In genomic region chr1:29304025-29304684, GRCh38 we compare ENCODE assay signal across 20 cellular contexts.
DNase-seq lines count a peak whose midpoint lies in the region; ATAC-seq and TF ChIP-seq lines count a peak whose summit lies in the region.
"Had no signal": no experiment of that assay in that cellular context is flagged by ENCODE, and none has a peak within 500 bp of the region (broad histone marks: within the 10 kb centered on the region; RNA-seq: fewer than 3 reads in every experiment).

No MANE protein-coding gene starts in this region.

- no peaks in the 10 kb centered on the region for H4K20me1 ChIP-seq in BLaER1
- no peaks in the 10 kb centered on the region for H4K20me1 ChIP-seq in IMR-90 (ENCODE audit: insufficient read depth, low read length)

- H2AK9ac ChIP-seq in IMR-90 (replicated peaks; ENCODE audit: low read depth, low read length, poor library complexity) = peak overlapping the region; percentile 13

- 81% methylated on average over 4 of the region's 8 CpGs; no CpG with 5 or more reads in 1 of the 2 experiments for WGBS in IMR-90 (ENCODE audit: extremely low coverage in 2 of 2, insufficient read length in 1 of 2), 2 experiments
- WGBS in neuronal stem cell (ENCODE audit: extremely low coverage in 2 of 2, insufficient read length in 2 of 2, insufficient replicate concordance in 1 of 2), 2 donors = 100% methylated on average over 1 of the region's 8 CpGs; no CpG with 5 or more reads in 1 of the 2 donors

- no peak overlapping the region for H2BK12ac ChIP-seq in neuronal stem cell (ENCODE audit: low read length)

- H3K9me1 ChIP-seq in IMR-90 (ENCODE audit: insufficient read depth, low read length) = no peaks in the 10 kb centered on the region

- H3K18ac ChIP-seq in IMR-90 (ENCODE audit: low read depth, low read length) = no peak overlapping the region
- no peak overlapping the region for H3K18ac ChIP-seq in neuronal stem cell (ENCODE audit: low read length)

- no TSS peak for BruUV-seq in IMR-90 (replicated peaks; lab: Mats Ljungman, UMichigan)

- H3K14ac ChIP-seq in IMR-90 (replicated peaks; ENCODE audit: low read depth, low read length) (no peak overlapping the region), neuronal stem cell (ENCODE audit: low read length) (no peak overlapping the region)

- no peak overlapping the region for H4K5ac ChIP-seq in IMR-90 (ENCODE audit: low read depth, low read length)

- no peaks in the 10 kb centered on the region for H3K9me3 ChIP-seq in BLaER1
- H3K9me3 ChIP-seq in IMR-90 (ENCODE audit: control insufficient read depth, insufficient read depth, low read length) = no peaks in the 10 kb centered on the region
- no peaks in the 10 kb centered on the region for H3K9me3 ChIP-seq in neuronal stem cell (replicated peaks in 1 of 2; ENCODE audit: control insufficient read depth in 2 of 2, insufficient read depth in 1 of 2, low read depth in 1 of 2, low read length in 2 of 2)

- dilution Hi-C loops in IMR-90 (cut with HindIII; ENCODE audit: low sequenced_read_pairs, unreplicated experiment) = no loop called here

- H2AFZ ChIP-seq in IMR-90 (replicated peaks; ENCODE audit: low read length, poor library complexity) = no peak overlapping the region
- H2AFZ ChIP-seq in neuronal stem cell (ENCODE audit: low read length) = no peak overlapping the region

- TF ChIP-seq CTCF in IMR-90 (conservative IDR thresholded peaks at IDR 0.05; ENCODE audit: low read depth, low read length) = no peak

- no peak overlapping the region for H2BK20ac ChIP-seq in IMR-90 (ENCODE audit: low read depth, low read length)

- no peak for ATAC-seq in IMR-90 (ENCODE audit: low read depth)
- peak; percentile 67 for ATAC-seq in left colon
- ATAC-seq: HCT116 had no signal

- H3K27me3 ChIP-seq in BLaER1 = no peaks in the 10 kb centered on the region
- no peaks in the 10 kb centered on the region for H3K27me3 ChIP-seq in IMR-90 (ENCODE audit: control insufficient read depth, insufficient read depth, low read length)
- H3K27me3 ChIP-seq in neuronal stem cell (ENCODE audit: control insufficient read depth in 3 of 3, insufficient read depth in 3 of 3, low read depth in 1 of 3, low read length in 3 of 3) = no peaks in the 10 kb centered on the region

- POLR2A ChIA-PET in IMR-90 (lab: Charles Lee; ENCODE audit: unreplicated experiment) = no interaction called here

- H3K4me2 ChIP-seq in BLaER1 = peak overlapping the region; percentile 71
- H3K4me2 ChIP-seq in IMR-90 (ENCODE audit: low read depth, low read length) = no peak overlapping the region
- no peak overlapping the region for H3K4me2 ChIP-seq in neuronal stem cell (ENCODE audit: insufficient read depth, low read length, poor library complexity, severe bottlenecking)

- intact Hi-C loops in IMR-90 (cut with micrococcal nuclease) (no loop called here), left colon (cut with DNase I, micrococcal nuclease) (no loop called here)

- H3K9ac ChIP-seq in BLaER1 (no peak overlapping the region), IMR-90 (ENCODE audit: low read depth, low read length) (no peak overlapping the region), neuronal stem cell (ENCODE audit: low read depth, low read length, poor library complexity) (no peak overlapping the region)

- in situ Hi-C loops in IMR-90 (cut with MboI; ENCODE audit: low sequenced_read_pairs) = no loop called here

- H2BK15ac ChIP-seq in IMR-90 (ENCODE audit: low read depth, low read length) (no peak overlapping the region), neuronal stem cell (ENCODE audit: low read length) (no peak overlapping the region)

- H2BK120ac ChIP-seq in IMR-90 (ENCODE audit: low read depth, low read length) (no peak overlapping the region), neuronal stem cell (ENCODE audit: low read depth, low read length) (no peak overlapping the region)

- no peak overlapping the region for H2AK5ac ChIP-seq in IMR-90 (ENCODE audit: low read depth, low read length)
- no peak overlapping the region for H2AK5ac ChIP-seq in neuronal stem cell (ENCODE audit: low read depth, low read length)

- H3K4ac ChIP-seq in IMR-90 (ENCODE audit: low read depth, low read length) (no peak overlapping the region), neuronal stem cell (ENCODE audit: low read length) (no peak overlapping the region)

- CTCF ChIA-PET in IMR-90 (lab: Yijun Ruan, JAX) = no interaction called here

- TF ChIP-seq POLR2A in IMR-90 (IDR thresholded peaks at IDR 0.05; ENCODE audit: low read depth, low read length) = no peak

- H3K56ac ChIP-seq in IMR-90 (ENCODE audit: extremely low read depth, insufficient read depth, low read length) = no peak overlapping the region

- H3K36me3 ChIP-seq in BLaER1 (no peaks in the 10 kb centered on the region; the same call in 1 of the 2 replicates), IMR-90 (ENCODE audit: control insufficient read depth, insufficient read depth, low read length) (peaks cover 8% of the 10 kb centered on the region; the same call in 1 of the 2 replicates), neuronal stem cell (replicated peaks in 1 of 2; ENCODE audit: control insufficient read depth in 2 of 2, insufficient read depth in 2 of 2, low read length in 2 of 2) (peaks cover 0 to 6% of the 10 kb centered on the region in 2 donors)

- H3K27ac ChIP-seq in BLaER1 (no peak overlapping the region), IMR-90 (ENCODE audit: insufficient read depth, low read length) (no peak overlapping the region), neuronal stem cell (replicated peaks; ENCODE audit: low read length) (no peak overlapping the region)

- H2BK5ac ChIP-seq in IMR-90 (ENCODE audit: low read depth, low read length, poor library complexity, severe bottlenecking) (no peak overlapping the region), neuronal stem cell (ENCODE audit: low read length) (no peak overlapping the region)

- H4K91ac ChIP-seq in IMR-90 (ENCODE audit: insufficient read depth, low read depth, low read length) (no peak overlapping the region), neuronal stem cell (ENCODE audit: low read depth, low read length, poor library complexity) (no peak overlapping the region)

- H3K23ac ChIP-seq in IMR-90 (ENCODE audit: low read depth, low read length) (no peak overlapping the region), neuronal stem cell (ENCODE audit: low read depth, low read length, poor library complexity) (peak overlapping the region; percentile 16)

- H3K4me3 ChIP-seq in BLaER1 (no peak overlapping the region), IMR-90 (ENCODE audit: insufficient read depth, low read depth, low read length) (no peak overlapping the region), neuronal stem cell (ENCODE audit: low read length in 2 of 2) (no peak overlapping the region)

- H3K4me1 ChIP-seq in BLaER1 (peaks cover 19% of the 10 kb centered on the region), IMR-90 (ENCODE audit: control insufficient read depth, insufficient read depth, low read length) (no peaks in the 10 kb centered on the region), neuronal stem cell (ENCODE audit: control insufficient read depth in 2 of 2, insufficient read depth in 1 of 2, low read depth in 1 of 2, low read length in 2 of 2) (peaks cover 0 to 2% of the 10 kb centered on the region in 2 donors)

- H4K8ac ChIP-seq in IMR-90 (ENCODE audit: low read depth in 2 of 2, low read length in 2 of 2) (no peak overlapping the region), neuronal stem cell (ENCODE audit: low read depth, low read length) (no peak overlapping the region)

- no peak for TF ChIP-seq RAD21 in IMR-90 (IDR thresholded peaks at IDR 0.05; ENCODE audit: low read length)

- H3K79me1 ChIP-seq in IMR-90 (ENCODE audit: low read depth in 1 of 2, low read length in 2 of 2) (no peaks in the 10 kb centered on the region), neuronal stem cell (ENCODE audit: low read depth, low read length) (no peaks in the 10 kb centered on the region)

- DNase-seq in IMR-90 (no peak), left colon (no peak), neuronal stem cell (ENCODE audit: low spot score) (no peak), nucleus accumbens (lab: John Stamatoyannopoulos, UW) (no peak), C1 segment of cervical spinal cord (lab: John Stamatoyannopoulos, UW) (no peak), DMS114 treated with DMSO at 0.1 percent for 48 hours (lab: John Stamatoyannopoulos, UW; ENCODE audit: unreplicated experiment) (no peak)
- DNase-seq: CD4-positive, alpha-beta memory T cell; COR-L47; KBM-7; MV-4-11; NCI-H1105; NCI-H146; NCI-H2029; NCI-H446; NCI-H524 treated with DMSO at 0.1 percent for 48 hours; NCI-H774; RPMI8226; SHP77 treated with DMSO at 0.1 percent for 48 hours had no signal

TF ChIP-seq in IMR-90, 13 proteins besides CTCF, POLR2A, EP300 and RAD21 (continues in another document):
- no peak for TF ChIP-seq MAZ (IDR thresholded peaks at IDR 0.05; ENCODE audit: borderline replicate concordance, low read depth, low read length)
- TF ChIP-seq BHLHE40 (IDR thresholded peaks at IDR 0.05; ENCODE audit: low read depth, low read length) = no peak
- TF ChIP-seq SMC3 (IDR thresholded peaks at IDR 0.05; ENCODE audit: low read depth, low read length) = no peak
- no peak for TF ChIP-seq FOS (IDR thresholded peaks at IDR 0.05; ENCODE audit: low read depth, low read length)
- no peak for TF ChIP-seq ELK1 (IDR thresholded peaks at IDR 0.05; ENCODE audit: borderline replicate concordance, low read depth, low read length)
- no peak for TF ChIP-seq USF2 (IDR thresholded peaks at IDR 0.05; ENCODE audit: low read depth, low read length)
- no peak for TF ChIP-seq CHD1 (IDR thresholded peaks at IDR 0.05; ENCODE audit: low read depth, low read length)
- no peak for TF ChIP-seq MAFK (IDR thresholded peaks at IDR 0.05; ENCODE audit: low read depth, low read length)
- TF ChIP-seq RCOR1 (IDR thresholded peaks at IDR 0.05; ENCODE audit: insufficient replicate concordance, low read length) = no peak
- no peak for TF ChIP-seq NFE2L2 (IDR thresholded peaks at IDR 0.05; ENCODE audit: low read depth, low read length)
- no peak for TF ChIP-seq RFX5 (IDR thresholded peaks at IDR 0.05; ENCODE audit: low read depth, low read length)
